7 cellular contexts compared by ENCODE assay signal in genomic region chr6:7107578-7108195, GRCh38.
DNase-seq lines count a peak whose midpoint lies in the region; ATAC-seq, FAIRE-seq and TF ChIP-seq lines count a peak whose summit lies in the region.

A gene with protein sequence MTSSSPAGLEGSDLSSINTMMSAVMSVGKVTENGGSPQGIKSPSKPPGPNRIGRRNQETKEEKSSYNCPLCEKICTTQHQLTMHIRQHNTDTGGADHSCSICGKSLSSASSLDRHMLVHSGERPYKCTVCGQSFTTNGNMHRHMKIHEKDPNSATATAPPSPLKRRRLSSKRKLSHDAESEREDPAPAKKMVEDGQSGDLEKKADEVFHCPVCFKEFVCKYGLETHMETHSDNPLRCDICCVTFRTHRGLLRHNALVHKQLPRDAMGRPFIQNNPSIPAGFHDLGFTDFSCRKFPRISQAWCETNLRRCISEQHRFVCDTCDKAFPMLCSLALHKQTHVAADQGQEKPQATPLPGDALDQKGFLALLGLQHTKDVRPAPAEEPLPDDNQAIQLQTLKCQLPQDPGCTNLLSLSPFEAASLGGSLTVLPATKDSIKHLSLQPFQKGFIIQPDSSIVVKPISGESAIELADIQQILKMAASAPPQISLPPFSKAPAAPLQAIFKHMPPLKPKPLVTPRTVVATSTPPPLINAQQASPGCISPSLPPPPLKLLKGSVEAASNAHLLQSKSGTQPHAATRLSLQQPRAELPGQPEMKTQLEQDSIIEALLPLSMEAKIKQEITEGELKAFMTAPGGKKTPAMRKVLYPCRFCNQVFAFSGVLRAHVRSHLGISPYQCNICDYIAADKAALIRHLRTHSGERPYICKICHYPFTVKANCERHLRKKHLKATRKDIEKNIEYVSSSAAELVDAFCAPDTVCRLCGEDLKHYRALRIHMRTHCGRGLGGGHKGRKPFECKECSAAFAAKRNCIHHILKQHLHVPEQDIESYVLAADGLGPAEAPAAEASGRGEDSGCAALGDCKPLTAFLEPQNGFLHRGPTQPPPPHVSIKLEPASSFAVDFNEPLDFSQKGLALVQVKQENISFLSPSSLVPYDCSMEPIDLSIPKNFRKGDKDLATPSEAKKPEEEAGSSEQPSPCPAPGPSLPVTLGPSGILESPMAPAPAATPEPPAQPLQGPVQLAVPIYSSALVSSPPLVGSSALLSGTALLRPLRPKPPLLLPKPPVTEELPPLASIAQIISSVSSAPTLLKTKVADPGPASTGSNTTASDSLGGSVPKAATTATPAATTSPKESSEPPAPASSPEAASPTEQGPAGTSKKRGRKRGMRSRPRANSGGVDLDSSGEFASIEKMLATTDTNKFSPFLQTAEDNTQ (N-terminal part only) (plus strand): TSS chr6:7107961. CDS start chr6:7181912, 73,951 bp downstream.

- DNase-seq in GM18507 (ENCODE audit: extremely low spot score, insufficient read length, low read depth) (peak; percentile 74), NCI-H2029 treated with DMSO at 0.1 percent for 48 hours (lab: John Stamatoyannopoulos, UW) (peak; percentile 56), choroid plexus epithelial cell (ENCODE audit: low read depth) (peak; percentile 57)
- peak in 3 of 4 experiments; percentile 21 to 33 (median 22) for DNase-seq in activated CD4-positive, CD25-positive, alpha-beta regulatory T cell (lab: John Stamatoyannopoulos, UW)
- peak; percentile 64 for DNase-seq in stimulated activated CD4-positive, alpha-beta T cell treated with anti-CD3 and anti-CD28 coated beads, Interleukin-4, amount 100 ng/mL, for 1 hour

- TF ChIP-seq CTCF in choroid plexus epithelial cell (conservative IDR thresholded peaks at IDR 0.05; ENCODE audit: low read depth, low read length): no peak

- peak within 1 kb of the TSS; percentile 94 for H3K4me3 ChIP-seq in choroid plexus epithelial cell (ENCODE audit: low read depth, low read length)

- peak; percentile 38 for FAIRE-seq in GM18507 (lab: Jason Lieb, UNC)

- H3K27me3 ChIP-seq in layer of hippocampus (ENCODE audit: control insufficient read depth, insufficient read depth, low read length): no peaks in the 10 kb centered on the region

- ATAC-seq in HG02678 (IDR thresholded peaks at IDR 0.05; ENCODE audit: unreplicated experiment): peak; percentile 56

- H3K27ac ChIP-seq in layer of hippocampus (ENCODE audit: low read depth, low read length): peak within 1 kb of the TSS; percentile 75

Comparison
In these comparisons a context has a peak if more than half of its experiments do, and no peak if none do; other contexts are left out.
1. Peak in every context shown above with its lines: DNase-seq, ATAC-seq, H3K4me3 ChIP-seq and H3K27ac ChIP-seq.
2. DNase-seq: peak in every context shown above with its lines; median percentile 74 in GM18507; 64 in stimulated activated CD4-positive, alpha-beta T cell treated with anti-CD3 and anti-CD28 coated beads, Interleukin-4, amount 100 ng/mL, for 1 hour; 57 in choroid plexus epithelial cell; 56 in NCI-H2029 treated with DMSO at 0.1 percent for 48 hours; 22 in activated CD4-positive, CD25-positive, alpha-beta regulatory T cell.